In the genomic region with DNA sequence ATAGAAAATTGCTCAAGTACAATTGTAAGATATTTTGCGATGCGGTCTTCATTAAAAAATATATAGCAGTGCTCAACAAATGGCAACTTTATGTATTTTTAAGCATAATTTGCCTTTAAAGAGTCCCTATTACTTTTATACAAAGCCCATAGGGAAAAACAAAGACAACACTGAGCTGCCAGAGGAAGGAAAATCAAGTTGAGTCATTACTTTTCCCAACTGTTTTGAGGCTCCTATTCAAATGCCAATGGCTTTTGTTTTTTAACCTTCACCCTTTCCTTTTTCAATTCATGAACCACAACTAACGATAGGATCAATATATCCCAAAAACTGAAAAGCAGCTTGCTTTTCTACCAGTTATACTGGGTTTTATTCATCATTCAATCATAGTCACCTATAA, we compare ENCODE assay signal across 30 cellular contexts.
"Had no signal": no experiment of that assay in that cellular context is flagged by ENCODE, and none has a peak within 500 bp of the region (broad histone marks: within the 10 kb centered on the region; RNA-seq: fewer than 3 reads in every experiment).

No MANE protein-coding gene starts in this region.

- H3K4me3 ChIP-seq: coronary artery, esophagus muscularis mucosa, gastroesophageal sphincter, heart left ventricle, hepatocyte, lung, mucosa of descending colon, prostate gland, right atrium auricular region, smooth muscle cell, suprapubic skin, transverse colon, upper lobe of right lung, uterus had no signal

- H3K27ac Mint-ChIP-seq: memory B cell; naive B cell; stimulated activated naive CD8-positive, alpha-beta T cell treated with anti-CD3 and anti-CD28 coated beads, Interleukin-15, amount 100 ng/mL, for 72 hours had no signal

- H3K27me3 ChIP-seq: esophagus muscularis mucosa, foreskin keratinocyte, gastroesophageal sphincter, heart left ventricle, hepatocyte, right atrium auricular region, suprapubic skin, transverse colon, upper lobe of right lung, uterus had no signal

- H3K4me3 Mint-ChIP-seq: memory B cell; naive B cell; nephron progenitor cell; stimulated activated naive CD8-positive, alpha-beta T cell treated with anti-CD3 and anti-CD28 coated beads, Interleukin-15, amount 100 ng/mL, for 72 hours had no signal

- H3K36me3 Mint-ChIP-seq: memory B cell, naive B cell had no signal

- DNase-seq: dermis blood vessel endothelial cell; effector memory CD4-positive, alpha-beta T cell; foreskin keratinocyte; heart left ventricle; kidney; mucosa of descending colon; naive B cell; nephron progenitor cell; nucleus accumbens; stimulated activated CD4-positive, alpha-beta T cell treated with anti-CD3 and anti-CD28 coated beads, Interleukin-12 subunit alpha, Interleukin-12 subunit beta, amount 100 ng/mL, for 4 hours; stimulated activated CD4-positive, alpha-beta T cell treated with anti-CD3 and anti-CD28 coated beads, Interleukin-1b, Interleukin-23, amount 100 ng/mL, for 48 hours; stimulated activated CD4-positive, alpha-beta T cell treated with anti-CD3 and anti-CD28 coated beads, Interleukin-4, amount 100 ng/mL, for 1 hour; stimulated activated CD8-positive, alpha-beta memory T cell treated with anti-CD3 and anti-CD28 coated beads, Interleukin-4, amount 100 ng/mL, for 48 hours; stimulated activated naive CD4-positive, alpha-beta T cell; stimulated activated naive CD8-positive, alpha-beta T cell treated with anti-CD3 and anti-CD28 coated beads, Interleukin-15, amount 100 ng/mL, for 72 hours; transverse colon; upper lobe of right lung; uterus had no signal

- H3K9me3 ChIP-seq: prostate gland, suprapubic skin, transverse colon, upper lobe of right lung, uterus had no signal

- H3K27ac ChIP-seq: coronary artery, esophagus muscularis mucosa, foreskin keratinocyte, gastroesophageal sphincter, heart left ventricle, hepatocyte, prostate gland, right atrium auricular region, suprapubic skin, transverse colon, upper lobe of right lung, uterus had no signal

- H3K27me3 Mint-ChIP-seq: memory B cell; naive B cell; stimulated activated naive CD8-positive, alpha-beta T cell treated with anti-CD3 and anti-CD28 coated beads, Interleukin-15, amount 100 ng/mL, for 72 hours had no signal

- ATAC-seq: foreskin keratinocyte; gastroesophageal sphincter; heart left ventricle; left lobe of liver; mucosa of descending colon; sciatic nerve; stimulated activated naive CD8-positive, alpha-beta T cell treated with anti-CD3 and anti-CD28 coated beads, Interleukin-15, amount 100 ng/mL, for 72 hours; upper lobe of right lung had no signal

- H3K4me1 Mint-ChIP-seq: memory B cell; naive B cell; stimulated activated naive CD8-positive, alpha-beta T cell treated with anti-CD3 and anti-CD28 coated beads, Interleukin-15, amount 100 ng/mL, for 72 hours had no signal

- H3K4me1 ChIP-seq: foreskin keratinocyte, heart left ventricle, prostate gland, right atrium auricular region, suprapubic skin, transverse colon, upper lobe of right lung, uterus had no signal

- H3K36me3 ChIP-seq: esophagus muscularis mucosa, gastroesophageal sphincter, heart left ventricle, prostate gland, right atrium auricular region, suprapubic skin, transverse colon, upper lobe of right lung, uterus had no signal
